ENCODE assay signal across 8 cellular contexts in the genomic region with DNA sequence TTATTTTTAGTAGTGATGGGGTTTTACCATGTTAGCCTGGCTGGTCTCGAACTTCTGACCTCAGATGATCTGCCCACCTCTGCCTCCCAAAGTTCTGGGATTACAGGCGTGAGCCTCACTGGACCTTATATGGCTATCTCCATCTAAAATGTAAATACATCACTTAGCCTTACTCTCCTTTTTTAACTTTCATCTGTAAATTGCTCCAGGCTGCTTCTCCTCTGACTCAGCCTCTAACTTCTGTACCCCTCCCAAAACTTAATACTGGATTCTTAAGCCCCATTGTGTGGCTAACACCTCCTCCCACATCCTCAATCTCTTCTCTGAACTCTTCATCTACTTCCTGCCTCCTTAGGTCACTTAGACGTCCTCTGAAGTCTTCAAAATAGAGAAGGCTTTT. TPM values are rescaled to one million over a fixed set of nuclear protein-coding genes. Genes with fewer than 3 reads are reported as not detected.
DNase-seq lines count a peak whose midpoint lies in the region; ATAC-seq lines count a peak whose summit lies in the region.

No MANE protein-coding gene starts in this region.

- peak overlapping the region; percentile 60 to 65 for H3K27ac Mint-ChIP-seq in natural killer cell treated with Interleukin-12 subunit alpha and Interleukin-12 subunit beta and Interleukin-15 and Interleukin-18, amount 100 ng/mL, for 72 hours

- no peaks in the 10 kb centered on the region for H3K9me3 ChIP-seq in adipocyte (ENCODE audit: control insufficient read depth, low read length)

- peak overlapping the region; percentile 78 for H3K4me3 Mint-ChIP-seq in natural killer cell treated with Interleukin-12 subunit alpha and Interleukin-12 subunit beta and Interleukin-15 and Interleukin-18, amount 100 ng/mL, for 72 hours

- H3K4me3 ChIP-seq in Jurkat, Clone E6-1 (ENCODE audit: low read length), result no peak overlapping the region
- no peak overlapping the region for H3K4me3 ChIP-seq in adipocyte (ENCODE audit: low read length)

- peaks cover 10 to 11% of the 10 kb centered on the region in 2 donors for H3K27me3 Mint-ChIP-seq in natural killer cell treated with Interleukin-12 subunit alpha and Interleukin-12 subunit beta and Interleukin-15 and Interleukin-18, amount 100 ng/mL, for 72 hours

- peaks cover 53 to 78% of the 10 kb centered on the region in 2 donors for H3K4me1 Mint-ChIP-seq in natural killer cell treated with Interleukin-12 subunit alpha and Interleukin-12 subunit beta and Interleukin-15 and Interleukin-18, amount 100 ng/mL, for 72 hours (ENCODE audit: low read depth in 2 of 2)

- ATAC-seq in natural killer cell treated with Interleukin-12 subunit alpha and Interleukin-12 subunit beta and Interleukin-15 and Interleukin-18, amount 100 ng/mL, for 72 hours, result peak; percentile 61 to 73
- ATAC-seq in GM19035 (IDR thresholded peaks at IDR 0.05; ENCODE audit: unreplicated experiment), result no peak

- no peaks in the 10 kb centered on the region for H3K9me3 Mint-ChIP-seq in natural killer cell treated with Interleukin-12 subunit alpha and Interleukin-12 subunit beta and Interleukin-15 and Interleukin-18, amount 100 ng/mL, for 72 hours

- DNase-seq in EL (peak; percentile 87), adipocyte (ENCODE audit: low read depth) (peak; percentile 29), epidermal melanocyte (ENCODE audit: insufficient read length, low spot score) (no peak), HT-29 (ENCODE audit: low spot score) (no peak), NAMALWA (ENCODE audit: low spot score) (no peak)
- DNase-seq in Jurkat, Clone E6-1 (ENCODE audit: low read depth, low spot score), result peak; percentile 80
- DNase-seq in natural killer cell treated with Interleukin-12 subunit alpha and Interleukin-12 subunit beta and Interleukin-15 and Interleukin-18, amount 100 ng/mL, for 72 hours (ENCODE audit: low spot score), result peak; percentile 75

- H3K36me3 ChIP-seq in adipocyte (ENCODE audit: control insufficient read depth, insufficient read depth, low read length, severe bottlenecking), result no peaks in the 10 kb centered on the region

- no peak overlapping the region for H3K9ac ChIP-seq in adipocyte (ENCODE audit: low read length)

- peaks cover 7% of the 10 kb centered on the region for H3K36me3 Mint-ChIP-seq in natural killer cell treated with Interleukin-12 subunit alpha and Interleukin-12 subunit beta and Interleukin-15 and Interleukin-18, amount 100 ng/mL, for 72 hours

- peaks cover 56% of the 10 kb centered on the region for H3K4me1 ChIP-seq in adipocyte (ENCODE audit: control insufficient read depth, insufficient read depth, low read length)

- H3K27me3 ChIP-seq in adipocyte (replicated peaks; ENCODE audit: control insufficient read depth, insufficient read depth, low read length), result no peaks in the 10 kb centered on the region

RNA-seq across cellular contexts. Expression of gene SNX30, which starts 4.0 kb away (rescaled TPM):
- polyA plus RNA-seq in Jurkat, Clone E6-1 (2012; ENCODE audit: insufficient read depth, insufficient read length), result 4.1 TPM
- 1 to 10 TPM; 6.1 to 6.2 TPM for total RNA-seq in natural killer cell treated with Interleukin-12 subunit alpha and Interleukin-12 subunit beta and Interleukin-15 and Interleukin-18, amount 100 ng/mL, for 72 hours
- total RNA-seq in HT-29 (2014; rRNA removed; shearing (Covaris generic)), result 2.8 and 3.2 TPM in 2 replicates

RNA-seq across cellular contexts. Expression of gene INIP, which starts 36.7 kb away (rescaled TPM):
- polyA plus RNA-seq in Jurkat, Clone E6-1 (2012; ENCODE audit: insufficient read depth, insufficient read length), result 22.7 TPM
- 10 to 100 TPM; 31.3 to 39.5 TPM for total RNA-seq in natural killer cell treated with Interleukin-12 subunit alpha and Interleukin-12 subunit beta and Interleukin-15 and Interleukin-18, amount 100 ng/mL, for 72 hours
- total RNA-seq in HT-29 (2014; rRNA removed; shearing (Covaris generic)), result 9.2 and 10.5 TPM in 2 replicates

Comparison
In these comparisons a context has a peak if more than half of its experiments do, and no peak if none do; other contexts are left out.
1. DNase-seq: peak in EL (single experiment), Jurkat, Clone E6-1 (single experiment), adipocyte (single experiment) and natural killer cell treated with Interleukin-12 subunit alpha and Interleukin-12 subunit beta and Interleukin-15 and Interleukin-18, amount 100 ng/mL, for 72 hours (single experiment); none in epidermal melanocyte (single experiment), HT-29 (single experiment) and NAMALWA (single experiment).